ENCODE assay signal across 18 cellular contexts in the genomic region with DNA sequence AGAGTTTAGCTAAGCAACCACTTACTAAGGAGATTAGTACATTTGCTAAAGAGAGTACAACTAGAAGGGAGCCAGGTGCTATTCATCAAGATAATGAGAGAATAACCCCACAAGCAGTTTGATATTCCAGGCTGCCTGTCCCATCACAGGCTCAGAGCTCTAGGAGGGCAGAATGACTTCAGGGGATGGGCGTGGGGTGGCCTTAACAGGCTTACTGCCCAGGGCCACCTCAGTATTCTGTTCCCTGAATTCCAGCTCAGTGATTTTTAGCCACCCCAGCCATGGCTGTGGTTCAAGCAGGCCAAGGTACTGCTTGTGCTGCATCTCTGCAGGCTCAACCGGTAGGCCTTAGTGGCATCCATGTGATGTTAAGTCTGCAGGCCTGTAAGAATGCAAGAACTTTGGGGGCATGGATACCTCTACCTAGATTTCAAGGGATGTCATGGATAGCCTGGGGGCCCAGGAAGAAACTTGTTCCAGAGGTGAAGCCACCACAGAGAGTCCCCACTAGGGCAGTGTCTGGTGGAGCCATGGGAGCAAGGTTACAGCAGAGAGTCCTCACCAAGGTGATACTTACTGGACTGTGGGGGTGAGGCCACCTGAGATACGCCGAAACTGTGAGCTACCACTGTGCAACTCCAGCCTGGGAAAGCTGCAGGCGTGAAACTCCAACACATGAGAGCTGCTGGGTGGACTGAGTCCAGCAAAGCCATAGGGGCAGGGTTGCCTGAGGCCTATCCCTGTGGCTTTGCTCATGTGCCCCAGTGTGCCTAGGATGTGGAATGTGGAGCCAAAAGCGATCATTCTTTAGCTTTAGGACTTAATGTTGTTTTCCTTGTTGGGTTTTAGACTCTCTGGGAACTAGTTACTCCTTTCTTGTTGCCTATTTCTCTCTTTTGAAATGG.
A peak's percentile ranks its signal among the peaks of the same experiment; 100 is the strongest.
DNase-seq lines count a peak whose midpoint lies in the region; ATAC-seq, FAIRE-seq and TF ChIP-seq lines count a peak whose summit lies in the region.
"Had no signal": no experiment of that assay in that cellular context is flagged by ENCODE, and none has a peak within 500 bp of the region (broad histone marks: within the 10 kb centered on the region; RNA-seq: fewer than 3 reads in every experiment).

No MANE protein-coding gene starts in this region.

- H3K4me2 ChIP-seq in GM23248 (ENCODE audit: unreplicated experiment) = peak overlapping the region; percentile 18
- H3K4me2 ChIP-seq: BLaER1, KMS-11 had no signal

- TF ChIP-seq CTCF in GM10266 (IDR thresholded peaks at IDR 0.05; ENCODE audit: control insufficient read depth, insufficient read depth, low read depth, missing control alignments) = no peak

- in situ Hi-C loops in GM23248 (cut with MboI) = no loop called here

- no peak overlapping the region for H3K4me3 ChIP-seq in GM23248
- H3K4me3 ChIP-seq: BLaER1 had no signal

- H3K9me3 Mint-ChIP-seq in stimulated activated effector memory CD8-positive, alpha-beta T cell treated with anti-CD3 and anti-CD28 coated beads, Interleukin-12 subunit alpha, Interleukin-12 subunit beta, amount 100 ng/mL, for 72 hours = peaks cover 2% of the 10 kb centered on the region

- 82% methylated on average over 6 of the region's 6 CpGs for WGBS in GM23248 (ENCODE audit: low coverage in 1 of 2, low lambda C conversion rate in 2 of 2, missing lambda C conversion rate in 2 of 2), 2 experiments

- peaks cover 19% of the 10 kb centered on the region for H3K4me1 Mint-ChIP-seq in stimulated activated effector memory CD8-positive, alpha-beta T cell treated with anti-CD3 and anti-CD28 coated beads, Interleukin-12 subunit alpha, Interleukin-12 subunit beta, amount 100 ng/mL, for 72 hours

- H4K20me1 ChIP-seq in GM23248 (ENCODE audit: insufficient read depth) = peaks cover 13% of the 10 kb centered on the region
- H4K20me1 ChIP-seq: BLaER1 had no signal

- H3K4me1 ChIP-seq in GM23248 (ENCODE audit: insufficient read depth) = peaks cover 29% of the 10 kb centered on the region

- no peak overlapping the region for H3K4me3 Mint-ChIP-seq in stimulated activated effector memory CD8-positive, alpha-beta T cell treated with anti-CD3 and anti-CD28 coated beads, Interleukin-12 subunit alpha, Interleukin-12 subunit beta, amount 100 ng/mL, for 72 hours
- H3K4me3 Mint-ChIP-seq: CD4-positive, alpha-beta T cell had no signal

- H3K27me3 ChIP-seq in GM23248 (replicated peaks; ENCODE audit: insufficient read depth) = no peaks in the 10 kb centered on the region
- H3K27me3 ChIP-seq: BLaER1 had no signal

- DNase-seq in GM23248 (no peak), HTR-8/SVneo (ENCODE audit: insufficient read length, low spot score) (no peak), left lobe of liver (ENCODE audit: low spot score) (no peak), NCI-H2107 (lab: John Stamatoyannopoulos, UW) (no peak), GM10266 (ENCODE audit: extremely low spot score) (no peak), NCI-H345 (lab: John Stamatoyannopoulos, UW) (no peak)
- no peak for DNase-seq in stimulated activated effector memory CD8-positive, alpha-beta T cell treated with anti-CD3 and anti-CD28 coated beads, Interleukin-12 subunit alpha, Interleukin-12 subunit beta, amount 100 ng/mL, for 72 hours (ENCODE audit: low spot score in 2 of 2)
- DNase-seq: CD4-positive, alpha-beta T cell; COR-L47; DMS79; GOT3; NCI-H1105; NCI-H2029 treated with DMSO at 0.1 percent for 48 hours; NCI-H2171; NCI-H526; Right ventricle myocardium superior had no signal

- H3K9me2 ChIP-seq in GM23248 (ENCODE audit: insufficient read depth) = no peaks in the 10 kb centered on the region

- no peak overlapping the region for H3K27ac ChIP-seq in GM23248
- H3K27ac ChIP-seq: BLaER1, KMS-11 had no signal

- peak; percentile 41 for ATAC-seq in left lobe of liver
- ATAC-seq in stimulated activated effector memory CD8-positive, alpha-beta T cell treated with anti-CD3 and anti-CD28 coated beads, Interleukin-12 subunit alpha, Interleukin-12 subunit beta, amount 100 ng/mL, for 72 hours = peak; percentile 24

- H3K79me2 ChIP-seq in GM23248 (ENCODE audit: insufficient read depth) = peaks cover 99% of the 10 kb centered on the region

- 0 out of 2 replicates have a peak, but pooled peaks cover under 1% of the 10 kb centered on the region for H3K36me3 ChIP-seq in GM23248 (ENCODE audit: low read depth)

- no peak overlapping the region for H3K9ac ChIP-seq in GM23248
- H3K9ac ChIP-seq: BLaER1, KMS-11 had no signal

- no peaks in the 10 kb centered on the region for H3K9me3 ChIP-seq in GM23248 (ENCODE audit: low read depth)

- no peak overlapping the region for H3K27ac Mint-ChIP-seq in stimulated activated effector memory CD8-positive, alpha-beta T cell treated with anti-CD3 and anti-CD28 coated beads, Interleukin-12 subunit alpha, Interleukin-12 subunit beta, amount 100 ng/mL, for 72 hours
- H3K27ac Mint-ChIP-seq: CD4-positive, alpha-beta T cell had no signal

- H3F3A ChIP-seq in GM23248 (ENCODE audit: insufficient read depth) = peaks cover 39% of the 10 kb centered on the region

- H3K36me3 Mint-ChIP-seq in stimulated activated effector memory CD8-positive, alpha-beta T cell treated with anti-CD3 and anti-CD28 coated beads, Interleukin-12 subunit alpha, Interleukin-12 subunit beta, amount 100 ng/mL, for 72 hours = no peaks in the 10 kb centered on the region

- peak; percentile 48 for FAIRE-seq in HTR-8/SVneo (lab: Jason Lieb, UNC)

- H2AFZ ChIP-seq in GM23248 = no peak overlapping the region
